ENCODE assay signal across 1 cellular context in the genomic region with DNA sequence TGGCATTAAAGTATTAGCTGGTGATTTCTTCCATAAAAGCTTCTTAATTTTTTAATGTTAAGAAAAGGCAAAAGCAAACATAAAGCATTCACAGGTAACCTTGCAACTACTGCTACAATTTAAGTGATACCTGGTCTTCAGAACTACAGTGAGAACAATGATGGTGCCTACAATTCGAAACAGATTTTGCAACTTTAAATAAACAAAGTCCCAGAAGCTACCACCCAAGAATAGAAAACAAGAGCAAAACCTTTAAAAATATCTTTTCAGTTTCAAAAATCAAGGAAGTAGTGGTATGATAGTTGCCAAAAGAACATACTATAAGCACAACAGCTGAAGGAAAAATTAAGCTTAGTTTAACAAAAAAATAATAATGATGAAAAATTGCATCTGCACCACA.
A peak's percentile ranks its signal among the peaks of the same experiment; 100 is the strongest.
TF ChIP-seq lines count a peak whose summit lies in the region.

No MANE protein-coding gene starts in this region.

TF ChIP-seq in GM12878, 131 proteins besides CTCF, POLR2A, EP300 and RAD21:
- TF ChIP-seq MEF2A (IDR thresholded peaks at IDR 0.05; ENCODE audit: insufficient read depth, low read depth, low read length) (0 out of 2 replicates have a peak, but pooled peaks have one; percentile 13), ATF2 (IDR thresholded peaks at IDR 0.05; ENCODE audit: low read length) (0 out of 2 replicates have a peak, but pooled peaks have one; percentile 17), ZNF592 (IDR thresholded peaks at IDR 0.05) (no peak), TCF7 (IDR thresholded peaks at IDR 0.05; ENCODE audit: borderline replicate concordance) (no peak), NFIC (IDR thresholded peaks at IDR 0.05; ENCODE audit: low read depth, low read length) (no peak)
TF ChIP-seq in GM12878: peak in this region for 2.
